In genomic region chr2:85851253-85851955, GRCh38 we compare ENCODE assay signal across 9 cellular contexts. TPM values are rescaled to one million over a fixed set of nuclear protein-coding genes. Genes with fewer than 3 reads are reported as not detected.
DNase-seq lines count a peak whose midpoint lies in the region; ATAC-seq and TF ChIP-seq lines count a peak whose summit lies in the region.
"Had no signal": no experiment of that assay in that cellular context is flagged by ENCODE, and none has a peak within 500 bp of the region (broad histone marks: within the 10 kb centered on the region; RNA-seq: fewer than 3 reads in every experiment).

No MANE protein-coding gene starts in this region.

- ATAC-seq in GM18909 (IDR thresholded peaks at IDR 0.05; ENCODE audit: poor library complexity, unreplicated experiment): no peak
- ATAC-seq: HCT116 had no signal

- CTCF ChIA-PET in AG04450 (lab: Charles Lee): no interaction called here

- no peak for TF ChIP-seq CTCF in AG04450 (IDR thresholded peaks at IDR 0.05; ENCODE audit: low read depth, low read length)
- no peak for TF ChIP-seq CTCF in ascending aorta (IDR thresholded peaks at IDR 0.05)

- H3K4me3 ChIP-seq in AG04450 (ENCODE audit: low read depth, low read length) (no peak overlapping the region), ascending aorta (no peak overlapping the region), mucosa of rectum (ENCODE audit: low read length in 2 of 2) (no peak overlapping the region)

- no peaks in the 10 kb centered on the region for H3K27me3 ChIP-seq in AG04450 (ENCODE audit: control insufficient read depth, insufficient read depth, low read length)
- H3K27me3 ChIP-seq in ascending aorta: no peaks in the 10 kb centered on the region
- H3K27me3 ChIP-seq in mucosa of rectum (ENCODE audit: control insufficient read depth in 2 of 2, insufficient read depth in 2 of 2, low read length in 2 of 2): no peaks in the 10 kb centered on the region

- H3K9me3 ChIP-seq in AG04450 (ENCODE audit: control insufficient read depth, insufficient read depth, low read length) (no peaks in the 10 kb centered on the region), ascending aorta (no peaks in the 10 kb centered on the region), mucosa of rectum (ENCODE audit: control insufficient read depth in 2 of 2, low read length in 2 of 2) (no peaks in the 10 kb centered on the region)

- intact Hi-C loops in ascending aorta (cut with DNase I): no loop called here

- H3K36me3 ChIP-seq in ascending aorta (peaks cover 0 to 9% of the 10 kb centered on the region in 2 donors), mucosa of rectum (ENCODE audit: control insufficient read depth in 2 of 2, insufficient read depth in 2 of 2, low read length in 2 of 2) (peaks cover 0 to 4% of the 10 kb centered on the region in 2 donors)

- peak overlapping the region in 1 of 2 donors; percentile 30 for H3K9ac ChIP-seq in mucosa of rectum (ENCODE audit: low read depth in 1 of 2, low read length in 2 of 2)

- peak overlapping the region; percentile 12 for H3K27ac ChIP-seq in AG04450 (ENCODE audit: low read depth, low read length)
- H3K27ac ChIP-seq in ascending aorta: peak overlapping the region; percentile 2 to 41
- H3K27ac ChIP-seq in mucosa of rectum (ENCODE audit: low read depth in 2 of 2, low read length in 2 of 2): peak overlapping the region; percentile 5 to 84

- POLR2A ChIA-PET in AG04450 (lab: Yijun Ruan, JAX): no interaction called here

- DNase-seq in AG04450 (ENCODE audit: low read depth, low spot score): no peak
- DNase-seq in Kasumi-1 (lab: John Stamatoyannopoulos, UW): peak; percentile 14 to 19
- peak in 1 of 2 donors; percentile 71 for DNase-seq in ascending aorta (ENCODE audit: low spot score in 2 of 2)
- no peak for DNase-seq in cortex of kidney (lab: John Stamatoyannopoulos, UW)
- DNase-seq in effector CD8-positive, alpha-beta T cell (lab: John Stamatoyannopoulos, UW): no peak
- no peak for DNase-seq in DMS53 (lab: John Stamatoyannopoulos, UW)

- peaks cover 0 to 4% of the 10 kb centered on the region in 2 donors for H3K4me1 ChIP-seq in ascending aorta
- H3K4me1 ChIP-seq in mucosa of rectum (ENCODE audit: control insufficient read depth in 2 of 2, insufficient read depth in 2 of 2, low read length in 2 of 2): peaks cover 0 to 9% of the 10 kb centered on the region in 2 donors

RNA-seq across cellular contexts. Expression of gene ST3GAL5, which starts 37.4 kb away (rescaled TPM):
- polyA plus RNA-seq in AG04450 (2011; rRNA removed): 22.3 and 26.8 TPM in 2 replicates
- 13.1 and 16.2 TPM in 2 replicates for polyA minus RNA-seq in AG04450 (2011; rRNA and poly(A)+ RNA removed)
- 21.0 TPM for total RNA-seq in ascending aorta

Comparison
In these comparisons a context has a peak if more than half of its experiments do, and no peak if none do; other contexts are left out.
1. DNase-seq: peak in Kasumi-1 (2 of 2); none in AG04450 (single experiment), cortex of kidney (single experiment), effector CD8-positive, alpha-beta T cell (single experiment) and DMS53 (single experiment).
2. Peak in every context shown above with its lines, with median percentiles within 50 percentile points of each other: H3K27ac ChIP-seq.